ENCODE assay signal across 1 cellular context in the genomic region with DNA sequence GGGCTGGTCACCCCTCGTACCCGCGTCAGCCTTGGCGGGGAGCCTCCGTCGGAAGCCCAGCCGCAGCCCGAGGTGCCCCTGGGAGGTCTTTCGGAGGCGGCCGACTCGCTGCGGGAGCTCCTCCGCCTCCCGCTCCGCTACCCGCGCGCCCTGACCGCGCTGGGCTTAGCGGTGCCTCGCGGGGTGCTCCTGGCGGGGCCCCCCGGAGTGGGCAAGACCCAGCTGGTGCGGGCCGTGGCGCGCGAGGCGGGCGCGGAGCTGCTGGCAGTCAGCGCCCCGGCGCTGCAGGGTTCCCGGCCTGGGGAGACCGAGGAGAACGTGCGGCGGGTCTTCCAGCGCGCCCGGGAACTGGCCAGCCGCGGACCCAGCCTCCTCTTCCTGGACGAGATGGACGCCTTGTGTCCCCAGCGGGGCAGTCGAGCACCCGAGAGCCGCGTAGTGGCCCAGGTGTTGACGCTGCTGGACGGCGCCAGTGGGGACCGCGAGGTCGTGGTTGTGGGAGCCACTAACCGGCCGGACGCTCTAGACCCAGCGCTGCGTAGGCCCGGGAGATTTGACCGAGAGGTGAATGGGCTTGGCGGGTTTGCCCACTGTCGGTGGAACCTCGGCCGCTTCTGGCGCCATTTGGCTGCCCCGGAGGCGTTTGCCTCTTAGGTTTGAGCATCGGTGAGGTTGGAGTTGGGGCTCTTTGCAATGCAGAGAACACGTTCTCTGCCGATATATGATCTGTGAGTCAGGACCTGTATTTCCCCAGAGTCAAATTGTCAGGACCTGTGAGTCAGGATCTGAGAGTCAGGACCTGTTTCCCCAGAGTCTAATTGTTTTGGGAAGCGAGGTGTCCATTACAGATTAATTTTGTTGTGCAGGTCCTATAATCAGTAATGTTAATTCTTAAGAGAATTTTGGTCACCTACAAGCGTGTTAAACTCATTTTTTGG.
A peak's percentile ranks its signal among the peaks of the same experiment; 100 is the strongest.
TF ChIP-seq lines count a peak whose summit lies in the region.

No MANE protein-coding gene starts in this region.

TF ChIP-seq in HepG2, 621 proteins besides CTCF, POLR2A, EP300 and RAD21 (continued from another document and continues in another):
- TF ChIP-seq, protein P1, sequence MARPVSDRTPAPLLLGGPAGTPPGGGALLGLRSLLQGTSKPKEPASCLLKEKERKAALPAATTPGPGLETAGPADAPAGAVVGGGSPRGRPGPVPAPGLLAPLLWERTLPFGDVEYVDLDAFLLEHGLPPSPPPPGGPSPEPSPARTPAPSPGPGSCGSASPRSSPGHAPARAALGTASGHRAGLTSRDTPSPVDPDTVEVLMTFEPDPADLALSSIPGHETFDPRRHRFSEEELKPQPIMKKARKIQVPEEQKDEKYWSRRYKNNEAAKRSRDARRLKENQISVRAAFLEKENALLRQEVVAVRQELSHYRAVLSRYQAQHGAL (CRISPR knock-in tag; IDR thresholded peaks at IDR 0.05; ENCODE audit: not compliant biosample characterization): no peak
- no peak for TF ChIP-seq RARG (CRISPR knock-in tag; IDR thresholded peaks at IDR 0.05; ENCODE audit: low read depth)
- no peak for TF ChIP-seq ZBTB1 (CRISPR knock-in tag; IDR thresholded peaks at IDR 0.05; ENCODE audit: borderline replicate concordance)
- no peak for TF ChIP-seq FOXM1 (CRISPR knock-in tag; IDR thresholded peaks at IDR 0.05)
- TF ChIP-seq, protein P2, sequence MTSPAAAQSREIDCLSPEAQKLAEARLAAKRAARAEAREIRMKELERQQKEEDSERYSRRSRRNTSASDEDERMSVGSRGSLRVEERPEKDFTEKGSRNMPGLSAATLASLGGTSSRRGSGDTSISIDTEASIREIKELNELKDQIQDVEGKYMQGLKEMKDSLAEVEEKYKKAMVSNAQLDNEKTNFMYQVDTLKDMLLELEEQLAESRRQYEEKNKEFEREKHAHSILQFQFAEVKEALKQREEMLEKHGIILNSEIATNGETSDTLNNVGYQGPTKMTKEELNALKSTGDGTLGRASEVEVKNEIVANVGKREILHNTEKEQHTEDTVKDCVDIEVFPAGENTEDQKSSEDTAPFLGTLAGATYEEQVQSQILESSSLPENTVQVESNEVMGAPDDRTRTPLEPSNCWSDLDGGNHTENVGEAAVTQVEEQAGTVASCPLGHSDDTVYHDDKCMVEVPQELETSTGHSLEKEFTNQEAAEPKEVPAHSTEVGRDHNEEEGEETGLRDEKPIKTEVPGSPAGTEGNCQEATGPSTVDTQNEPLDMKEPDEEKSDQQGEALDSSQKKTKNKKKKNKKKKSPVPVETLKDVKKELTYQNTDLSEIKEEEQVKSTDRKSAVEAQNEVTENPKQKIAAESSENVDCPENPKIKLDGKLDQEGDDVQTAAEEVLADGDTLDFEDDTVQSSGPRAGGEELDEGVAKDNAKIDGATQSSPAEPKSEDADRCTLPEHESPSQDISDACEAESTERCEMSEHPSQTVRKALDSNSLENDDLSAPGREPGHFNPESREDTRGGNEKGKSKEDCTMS (CRISPR knock-in tag; conservative IDR thresholded peaks at IDR 0.05): no peak
- no peak for TF ChIP-seq MAZ (IDR thresholded peaks at IDR 0.05; ENCODE audit: borderline replicate concordance, low read depth, low read length)
- TF ChIP-seq MAZ (CRISPR knock-in tag; IDR thresholded peaks at IDR 0.05; ENCODE audit: low read depth): no peak; the same call in 1 of the 2 replicates
- no peak for TF ChIP-seq SMC3 (IDR thresholded peaks at IDR 0.05; ENCODE audit: low read length)
- TF ChIP-seq SOX5 (CRISPR knock-in tag; IDR thresholded peaks at IDR 0.05; ENCODE audit: borderline replicate concordance): no peak
- TF ChIP-seq TMF1 (CRISPR knock-in tag; IDR thresholded peaks at IDR 0.05; ENCODE audit: low read depth): 0 out of 2 replicates have a peak, but pooled peaks have one; percentile 9
- no peak for TF ChIP-seq HHEX (CRISPR knock-in tag; IDR thresholded peaks at IDR 0.05)
- TF ChIP-seq, protein P3, sequence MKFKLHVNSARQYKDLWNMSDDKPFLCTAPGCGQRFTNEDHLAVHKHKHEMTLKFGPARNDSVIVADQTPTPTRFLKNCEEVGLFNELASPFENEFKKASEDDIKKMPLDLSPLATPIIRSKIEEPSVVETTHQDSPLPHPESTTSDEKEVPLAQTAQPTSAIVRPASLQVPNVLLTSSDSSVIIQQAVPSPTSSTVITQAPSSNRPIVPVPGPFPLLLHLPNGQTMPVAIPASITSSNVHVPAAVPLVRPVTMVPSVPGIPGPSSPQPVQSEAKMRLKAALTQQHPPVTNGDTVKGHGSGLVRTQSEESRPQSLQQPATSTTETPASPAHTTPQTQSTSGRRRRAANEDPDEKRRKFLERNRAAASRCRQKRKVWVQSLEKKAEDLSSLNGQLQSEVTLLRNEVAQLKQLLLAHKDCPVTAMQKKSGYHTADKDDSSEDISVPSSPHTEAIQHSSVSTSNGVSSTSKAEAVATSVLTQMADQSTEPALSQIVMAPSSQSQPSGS (CRISPR knock-in tag; IDR thresholded peaks at IDR 0.05): no peak
- TF ChIP-seq, protein P4, sequence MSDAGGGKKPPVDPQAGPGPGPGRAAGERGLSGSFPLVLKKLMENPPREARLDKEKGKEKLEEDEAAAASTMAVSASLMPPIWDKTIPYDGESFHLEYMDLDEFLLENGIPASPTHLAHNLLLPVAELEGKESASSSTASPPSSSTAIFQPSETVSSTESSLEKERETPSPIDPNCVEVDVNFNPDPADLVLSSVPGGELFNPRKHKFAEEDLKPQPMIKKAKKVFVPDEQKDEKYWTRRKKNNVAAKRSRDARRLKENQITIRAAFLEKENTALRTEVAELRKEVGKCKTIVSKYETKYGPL (CRISPR knock-in tag; IDR thresholded peaks at IDR 0.05): no peak
- no peak for TF ChIP-seq PLRG1 (conservative IDR thresholded peaks at IDR 0.05)
- TF ChIP-seq, protein P5, sequence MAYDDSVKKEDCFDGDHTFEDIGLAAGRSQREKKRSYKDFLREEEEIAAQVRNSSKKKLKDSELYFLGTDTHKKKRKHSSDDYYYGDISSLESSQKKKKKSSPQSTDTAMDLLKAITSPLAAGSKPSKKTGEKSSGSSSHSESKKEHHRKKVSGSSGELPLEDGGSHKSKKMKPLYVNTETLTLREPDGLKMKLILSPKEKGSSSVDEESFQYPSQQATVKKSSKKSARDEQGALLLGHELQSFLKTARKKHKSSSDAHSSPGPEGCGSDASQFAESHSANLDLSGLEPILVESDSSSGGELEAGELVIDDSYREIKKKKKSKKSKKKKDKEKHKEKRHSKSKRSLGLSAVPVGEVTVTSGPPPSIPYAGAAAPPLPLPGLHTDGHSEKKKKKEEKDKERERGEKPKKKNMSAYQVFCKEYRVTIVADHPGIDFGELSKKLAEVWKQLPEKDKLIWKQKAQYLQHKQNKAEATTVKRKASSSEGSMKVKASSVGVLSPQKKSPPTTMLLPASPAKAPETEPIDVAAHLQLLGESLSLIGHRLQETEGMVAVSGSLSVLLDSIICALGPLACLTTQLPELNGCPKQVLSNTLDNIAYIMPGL (CRISPR knock-in tag; IDR thresholded peaks at IDR 0.05; ENCODE audit: borderline replicate concordance in 1 of 2, low read depth in 1 of 2): peak in 1 of 2 experiments; percentile 61; a peak in 2 of 4 replicates
- no peak for TF ChIP-seq ZFP1 (CRISPR knock-in tag; IDR thresholded peaks at IDR 0.05)
- TF ChIP-seq ZNF772 (CRISPR knock-in tag; IDR thresholded peaks at IDR 0.05): no peak
- TF ChIP-seq RFXAP (CRISPR knock-in tag; IDR thresholded peaks at IDR 0.05; ENCODE audit: borderline replicate concordance): no peak
- TF ChIP-seq ZNF207 (IDR thresholded peaks at IDR 0.05; ENCODE audit: borderline replicate concordance): no peak
- TF ChIP-seq ZNF761 (CRISPR knock-in tag; conservative IDR thresholded peaks at IDR 0.05): no peak
- TF ChIP-seq TOPORS (CRISPR knock-in tag; IDR thresholded peaks at IDR 0.05): no peak
- no peak for TF ChIP-seq DNMT3B (CRISPR knock-in tag; conservative IDR thresholded peaks at IDR 0.05)
- TF ChIP-seq RBM22 (optimal IDR thresholded peaks at IDR 0.05; ENCODE audit: low read length): no peak
- TF ChIP-seq, protein P6, sequence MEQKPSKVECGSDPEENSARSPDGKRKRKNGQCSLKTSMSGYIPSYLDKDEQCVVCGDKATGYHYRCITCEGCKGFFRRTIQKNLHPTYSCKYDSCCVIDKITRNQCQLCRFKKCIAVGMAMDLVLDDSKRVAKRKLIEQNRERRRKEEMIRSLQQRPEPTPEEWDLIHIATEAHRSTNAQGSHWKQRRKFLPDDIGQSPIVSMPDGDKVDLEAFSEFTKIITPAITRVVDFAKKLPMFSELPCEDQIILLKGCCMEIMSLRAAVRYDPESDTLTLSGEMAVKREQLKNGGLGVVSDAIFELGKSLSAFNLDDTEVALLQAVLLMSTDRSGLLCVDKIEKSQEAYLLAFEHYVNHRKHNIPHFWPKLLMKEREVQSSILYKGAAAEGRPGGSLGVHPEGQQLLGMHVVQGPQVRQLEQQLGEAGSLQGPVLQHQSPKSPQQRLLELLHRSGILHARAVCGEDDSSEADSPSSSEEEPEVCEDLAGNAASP (CRISPR knock-in tag; IDR thresholded peaks at IDR 0.05; ENCODE audit: borderline replicate concordance): no peak
- TF ChIP-seq ZNF251 (CRISPR knock-in tag; IDR thresholded peaks at IDR 0.05): no peak
- no peak for TF ChIP-seq ZSCAN20 (CRISPR knock-in tag; IDR thresholded peaks at IDR 0.05; ENCODE audit: borderline replicate concordance)
- TF ChIP-seq, protein P7, sequence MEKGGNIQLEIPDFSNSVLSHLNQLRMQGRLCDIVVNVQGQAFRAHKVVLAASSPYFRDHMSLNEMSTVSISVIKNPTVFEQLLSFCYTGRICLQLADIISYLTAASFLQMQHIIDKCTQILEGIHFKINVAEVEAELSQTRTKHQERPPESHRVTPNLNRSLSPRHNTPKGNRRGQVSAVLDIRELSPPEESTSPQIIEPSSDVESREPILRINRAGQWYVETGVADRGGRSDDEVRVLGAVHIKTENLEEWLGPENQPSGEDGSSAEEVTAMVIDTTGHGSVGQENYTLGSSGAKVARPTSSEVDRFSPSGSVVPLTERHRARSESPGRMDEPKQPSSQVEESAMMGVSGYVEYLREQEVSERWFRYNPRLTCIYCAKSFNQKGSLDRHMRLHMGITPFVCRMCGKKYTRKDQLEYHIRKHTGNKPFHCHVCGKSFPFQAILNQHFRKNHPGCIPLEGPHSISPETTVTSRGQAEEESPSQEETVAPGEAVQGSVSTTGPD (CRISPR knock-in tag; IDR thresholded peaks at IDR 0.05): no peak
- 0 out of 2 replicates have a peak, but pooled peaks have one; percentile 54 for TF ChIP-seq TGIF2 (CRISPR knock-in tag; IDR thresholded peaks at IDR 0.05)
- TF ChIP-seq MBNL3 (CRISPR knock-in tag; conservative IDR thresholded peaks at IDR 0.05): no peak
- TF ChIP-seq, protein P8, sequence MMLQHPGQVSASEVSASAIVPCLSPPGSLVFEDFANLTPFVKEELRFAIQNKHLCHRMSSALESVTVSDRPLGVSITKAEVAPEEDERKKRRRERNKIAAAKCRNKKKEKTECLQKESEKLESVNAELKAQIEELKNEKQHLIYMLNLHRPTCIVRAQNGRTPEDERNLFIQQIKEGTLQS (CRISPR knock-in tag; IDR thresholded peaks at IDR 0.05): no peak
- no peak for TF ChIP-seq BHLHE40 (IDR thresholded peaks at IDR 0.05; ENCODE audit: low read length)
- TF ChIP-seq MLLT10 (CRISPR knock-in tag; IDR thresholded peaks at IDR 0.05): peak; percentile 42; the same call in 1 of the 2 replicates
- TF ChIP-seq, protein P9, sequence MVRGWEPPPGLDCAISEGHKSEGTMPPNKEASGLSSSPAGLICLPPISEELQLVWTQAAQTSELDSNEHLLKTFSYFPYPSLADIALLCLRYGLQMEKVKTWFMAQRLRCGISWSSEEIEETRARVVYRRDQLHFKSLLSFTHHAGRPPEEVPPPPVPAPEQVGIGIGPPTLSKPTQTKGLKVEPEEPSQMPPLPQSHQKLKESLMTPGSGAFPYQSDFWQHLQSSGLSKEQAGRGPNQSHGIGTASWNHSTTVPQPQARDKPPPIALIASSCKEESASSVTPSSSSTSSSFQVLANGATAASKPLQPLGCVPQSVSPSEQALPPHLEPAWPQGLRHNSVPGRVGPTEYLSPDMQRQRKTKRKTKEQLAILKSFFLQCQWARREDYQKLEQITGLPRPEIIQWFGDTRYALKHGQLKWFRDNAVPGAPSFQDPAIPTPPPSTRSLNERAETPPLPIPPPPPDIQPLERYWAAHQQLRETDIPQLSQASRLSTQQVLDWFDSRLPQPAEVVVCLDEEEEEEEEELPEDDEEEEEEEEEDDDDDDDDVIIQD (CRISPR knock-in tag; IDR thresholded peaks at IDR 0.05; ENCODE audit: low read depth): no peak
- TF ChIP-seq SRSF4 (IDR thresholded peaks at IDR 0.05; ENCODE audit: low read depth, low read length, poor library complexity, severe bottlenecking): no peak
- TF ChIP-seq, protein P10, sequence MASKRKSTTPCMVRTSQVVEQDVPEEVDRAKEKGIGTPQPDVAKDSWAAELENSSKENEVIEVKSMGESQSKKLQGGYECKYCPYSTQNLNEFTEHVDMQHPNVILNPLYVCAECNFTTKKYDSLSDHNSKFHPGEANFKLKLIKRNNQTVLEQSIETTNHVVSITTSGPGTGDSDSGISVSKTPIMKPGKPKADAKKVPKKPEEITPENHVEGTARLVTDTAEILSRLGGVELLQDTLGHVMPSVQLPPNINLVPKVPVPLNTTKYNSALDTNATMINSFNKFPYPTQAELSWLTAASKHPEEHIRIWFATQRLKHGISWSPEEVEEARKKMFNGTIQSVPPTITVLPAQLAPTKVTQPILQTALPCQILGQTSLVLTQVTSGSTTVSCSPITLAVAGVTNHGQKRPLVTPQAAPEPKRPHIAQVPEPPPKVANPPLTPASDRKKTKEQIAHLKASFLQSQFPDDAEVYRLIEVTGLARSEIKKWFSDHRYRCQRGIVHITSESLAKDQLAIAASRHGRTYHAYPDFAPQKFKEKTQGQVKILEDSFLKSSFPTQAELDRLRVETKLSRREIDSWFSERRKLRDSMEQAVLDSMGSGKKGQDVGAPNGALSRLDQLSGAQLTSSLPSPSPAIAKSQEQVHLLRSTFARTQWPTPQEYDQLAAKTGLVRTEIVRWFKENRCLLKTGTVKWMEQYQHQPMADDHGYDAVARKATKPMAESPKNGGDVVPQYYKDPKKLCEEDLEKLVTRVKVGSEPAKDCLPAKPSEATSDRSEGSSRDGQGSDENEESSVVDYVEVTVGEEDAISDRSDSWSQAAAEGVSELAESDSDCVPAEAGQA (IDR thresholded peaks at IDR 0.05; ENCODE audit: low read depth): no peak
- TF ChIP-seq, protein P10 (CRISPR knock-in tag; IDR thresholded peaks at IDR 0.05; ENCODE audit: borderline replicate concordance): no peak
- no peak for TF ChIP-seq BRD4 (CRISPR knock-in tag; IDR thresholded peaks at IDR 0.05)
- TF ChIP-seq ZBTB42 (CRISPR knock-in tag; IDR thresholded peaks at IDR 0.05): no peak
- TF ChIP-seq MEF2D (CRISPR knock-in tag; IDR thresholded peaks at IDR 0.05): no peak
- no peak for TF ChIP-seq ZNF605 (CRISPR knock-in tag; IDR thresholded peaks at IDR 0.05)
- TF ChIP-seq ZNF331 (CRISPR knock-in tag; IDR thresholded peaks at IDR 0.05): no peak
- no peak; the same call in 1 of the 2 replicates for TF ChIP-seq ZNF563 (CRISPR knock-in tag; IDR thresholded peaks at IDR 0.05)
